Comparison of ENCODE assay signal across 15 cellular contexts in the genomic region with DNA sequence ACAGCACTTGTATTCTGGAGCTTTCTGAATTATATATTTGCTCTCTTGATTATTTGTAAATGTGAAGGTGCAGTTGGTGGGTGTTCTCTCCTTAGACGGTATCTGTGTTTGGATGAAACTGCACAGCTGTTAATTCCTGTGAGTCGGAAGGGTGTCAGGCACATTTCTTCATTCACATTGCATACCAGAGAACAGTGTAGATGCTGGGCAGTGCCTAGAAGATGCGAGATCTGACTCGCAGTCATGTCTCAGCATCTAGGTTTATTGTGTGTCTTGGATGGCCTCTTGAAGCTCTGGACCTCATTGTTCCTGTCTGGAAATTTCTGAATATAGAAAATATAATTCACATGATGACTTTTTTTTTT.
DNase-seq lines count a peak whose midpoint lies in the region; ATAC-seq, FAIRE-seq and TF ChIP-seq lines count a peak whose summit lies in the region.
"Had no signal": no experiment of that assay in that cellular context is flagged by ENCODE, and none has a peak within 500 bp of the region (broad histone marks: within the 10 kb centered on the region; RNA-seq: fewer than 3 reads in every experiment).

No MANE protein-coding gene starts in this region.

- no peak overlapping the region for H3K14ac ChIP-seq in mesenchymal stem cell (ENCODE audit: low read length in 2 of 2)

- H2BK12ac ChIP-seq in mesenchymal stem cell (ENCODE audit: low read length in 2 of 2), result no peak overlapping the region

- H3K27ac Mint-ChIP-seq in T-helper 17 cell, result no peak overlapping the region

- H3K4me2 ChIP-seq in PC-9 (no peak overlapping the region), mesenchymal stem cell (ENCODE audit: low read length, poor library complexity, severe bottlenecking) (no peak overlapping the region)

- H3K79me2 ChIP-seq in PC-9 (ENCODE audit: low read depth), result no peaks in the 10 kb centered on the region

- no TSS peak for BruUV-seq in PC-9 (replicated peaks; lab: Mats Ljungman, UMichigan)

- H3K36me3 ChIP-seq in PC-9 (ENCODE audit: low read depth) (no peaks in the 10 kb centered on the region), mesenchymal stem cell (ENCODE audit: control insufficient read depth in 1 of 2, insufficient read depth in 2 of 2, low read depth in 1 of 2, low read length in 2 of 2) (peaks cover 9 to 28% of the 10 kb centered on the region in 2 experiments)

- no peak overlapping the region for H4K8ac ChIP-seq in mesenchymal stem cell (ENCODE audit: low read length)

- H2BK5ac ChIP-seq in mesenchymal stem cell (ENCODE audit: low read depth, low read length, poor library complexity, severe bottlenecking), result no peak overlapping the region

- H2AK5ac ChIP-seq in mesenchymal stem cell (ENCODE audit: low read length, severe bottlenecking), result no peak overlapping the region

- no peak overlapping the region for H3K23ac ChIP-seq in mesenchymal stem cell (ENCODE audit: low read length in 2 of 2)

- H2BK120ac ChIP-seq in mesenchymal stem cell (ENCODE audit: low read depth, low read length), result no peak overlapping the region

- peak overlapping the region; percentile 74 for H3K9ac ChIP-seq in mesenchymal stem cell (ENCODE audit: low read length)

- no peaks in the 10 kb centered on the region for H3K9me2 ChIP-seq in PC-9 (ENCODE audit: insufficient read depth)

- H3K27me3 ChIP-seq in PC-9 (ENCODE audit: insufficient read depth, low read depth), result no peaks in the 10 kb centered on the region
- no peaks in the 10 kb centered on the region for H3K27me3 ChIP-seq in mesenchymal stem cell (ENCODE audit: control insufficient read depth in 1 of 2, insufficient read depth in 1 of 2, low read length in 2 of 2)

- no peak for ATAC-seq in T-helper 17 cell

- H3K36me3 Mint-ChIP-seq in T-helper 17 cell (ENCODE audit: low read depth), result peaks cover 7% of the 10 kb centered on the region

- TF ChIP-seq POLR2A in GM12891 (IDR thresholded peaks at IDR 0.05; ENCODE audit: low read depth, low read length), result no peak

- H3K4ac ChIP-seq in mesenchymal stem cell (ENCODE audit: low read depth in 1 of 2, low read length in 2 of 2), result no peak overlapping the region

- no peak overlapping the region for H4K91ac ChIP-seq in mesenchymal stem cell (ENCODE audit: low read length)

- H3K79me1 ChIP-seq in mesenchymal stem cell (replicated peaks; ENCODE audit: low read length, poor library complexity, severe bottlenecking), result peaks cover 30% of the 10 kb centered on the region

- peaks cover 9% of the 10 kb centered on the region for H3K4me1 Mint-ChIP-seq in T-helper 17 cell

- no peak overlapping the region for H3K4me3 Mint-ChIP-seq in T-helper 17 cell

- POLR2A ChIA-PET in PC-9 (lab: Charles Lee; ENCODE audit: unreplicated experiment), result interaction anchor here (0.6 kb wide), 1 partner anchor 333 kb away, joined by 3 read pairs; no protein-coding TSS in a partner anchor

- 39% methylated on average over 4 of the region's 4 CpGs for WGBS in mesenchymal stem cell

- H3K27me3 Mint-ChIP-seq in T-helper 17 cell, result no peaks in the 10 kb centered on the region

- H3F3A ChIP-seq in PC-9 (ENCODE audit: insufficient read depth, low read depth), result no peaks in the 10 kb centered on the region

- H3K4me1 ChIP-seq in PC-9 (replicated peaks; ENCODE audit: insufficient read depth) (no peaks in the 10 kb centered on the region), mesenchymal stem cell (ENCODE audit: control insufficient read depth, insufficient read depth, low read depth, low read length) (peaks cover 7% of the 10 kb centered on the region)

- H2AFZ ChIP-seq in PC-9 (no peak overlapping the region), mesenchymal stem cell (ENCODE audit: low read depth, low read length) (no peak overlapping the region)

- H4K20me1 ChIP-seq in PC-9 (ENCODE audit: insufficient read depth), result no peaks in the 10 kb centered on the region

- peak overlapping the region; percentile 25; the same call in 1 of the 2 replicates for H3K27ac ChIP-seq in PC-9
- H3K27ac ChIP-seq in mesenchymal stem cell (ENCODE audit: low read length, poor library complexity, severe bottlenecking), result no peak overlapping the region

- FAIRE-seq in GM12891 (lab: Jason Lieb, UNC), result no peak

- no peak overlapping the region for H2BK15ac ChIP-seq in mesenchymal stem cell (ENCODE audit: low read depth, poor library complexity, severe bottlenecking)

- intact Hi-C loops in PC-9 (cut with micrococcal nuclease; ENCODE audit: unreplicated experiment), result no loop called here

- DNase-seq in AG10803 (ENCODE audit: low read depth), result peak; percentile 65
- DNase-seq in PC-9, result no peak
- DNase-seq in choroid plexus epithelial cell (ENCODE audit: low read depth), result peak; percentile 56
- DNase-seq in mesenchymal stem cell, result peak; percentile 39
- DNase-seq in GM12891 (ENCODE audit: insufficient read length, low spot score), result no peak
- no peak for DNase-seq in OCI-M2 (lab: John Stamatoyannopoulos, UW; ENCODE audit: unreplicated experiment)
- no peak for DNase-seq in T-helper 17 cell
- DNase-seq in HK-2 (ENCODE audit: unreplicated experiment), result no peak
- DNase-seq: activated CD4-positive, alpha-beta T cell treated with anti-CD3 and anti-CD28 coated beads, Interleukin-2, amount 50 U/mL, for 1 hour; effector CD4-positive, alpha-beta T cell; kidney glomerular epithelial cell; NCI-H2029 treated with DMSO at 0.1 percent for 48 hours; SHP77; stimulated activated CD4-positive, alpha-beta T cell treated with anti-CD3 and anti-CD28 coated beads, Interleukin-12 subunit alpha, Interleukin-12 subunit beta, amount 100 ng/mL, for 4 hours; T-helper 9 cell had no signal

- H3K18ac ChIP-seq in mesenchymal stem cell (ENCODE audit: low read depth in 1 of 2, low read length in 2 of 2), result no peak overlapping the region

- TF ChIP-seq CTCF in AG10803 (conservative IDR thresholded peaks at IDR 0.05; ENCODE audit: low read length) (no peak), PC-9 (conservative IDR thresholded peaks at IDR 0.05) (no peak), choroid plexus epithelial cell (conservative IDR thresholded peaks at IDR 0.05; ENCODE audit: low read depth, low read length) (no peak)

- H3K4me3 ChIP-seq in AG10803 (ENCODE audit: low read length) (no peak overlapping the region), PC-9 (no peak overlapping the region), choroid plexus epithelial cell (ENCODE audit: low read depth, low read length) (no peak overlapping the region), mesenchymal stem cell (ENCODE audit: insufficient read depth in 1 of 2, low read depth in 1 of 2, low read length in 2 of 2) (no peak overlapping the region)

- CTCF ChIA-PET in PC-9 (lab: Charles Lee), result no interaction called here

- no peaks in the 10 kb centered on the region for H3K9me3 ChIP-seq in PC-9 (ENCODE audit: insufficient read depth, low read depth)
- H3K9me3 ChIP-seq in mesenchymal stem cell (ENCODE audit: control insufficient read depth, low read length), result no peaks in the 10 kb centered on the region
- H3K9me3 ChIP-seq in T-helper 17 cell (ENCODE audit: control insufficient read depth, low read length, poor library complexity, severe bottlenecking), result no peaks in the 10 kb centered on the region

TF ChIP-seq in GM12891, 5 proteins besides CTCF, POLR2A, EP300 and RAD21:
- TF ChIP-seq TAF1 (IDR thresholded peaks at IDR 0.05; ENCODE audit: low read depth, low read length) (no peak), POLR2AphosphoS5 (IDR thresholded peaks at IDR 0.05; ENCODE audit: low read depth, low read length) (no peak), SPI1 (IDR thresholded peaks at IDR 0.05; ENCODE audit: low read depth, low read length) (no peak), POU2F2 (IDR thresholded peaks at IDR 0.05; ENCODE audit: low read depth, low read length) (no peak), PAX5 (IDR thresholded peaks at IDR 0.05; ENCODE audit: insufficient read depth, low read length, severe bottlenecking) (no peak)

Comparison
In these comparisons a context has a peak if more than half of its experiments do, and no peak if none do; other contexts are left out.
1. DNase-seq: peak in AG10803 (single experiment), choroid plexus epithelial cell (single experiment) and mesenchymal stem cell (single experiment); none in PC-9 (0 of 2), GM12891 (single experiment), OCI-M2 (single experiment), T-helper 17 cell (0 of 3) and HK-2 (single experiment).